16 cellular contexts compared by ENCODE assay signal in genomic region chr11:96748639-96749370, GRCh38.
DNase-seq lines count a peak whose midpoint lies in the region; ATAC-seq and TF ChIP-seq lines count a peak whose summit lies in the region.
"Had no signal": no experiment of that assay in that cellular context is flagged by ENCODE, and none has a peak within 500 bp of the region (broad histone marks: within the 10 kb centered on the region; RNA-seq: fewer than 3 reads in every experiment).

No MANE protein-coding gene starts in this region.

- H3K9me3 Mint-ChIP-seq in activated CD8-positive, alpha-beta T cell treated with anti-CD3 and anti-CD28 coated beads for 36 hours = peaks cover 3% of the 10 kb centered on the region
- no peaks in the 10 kb centered on the region for H3K9me3 Mint-ChIP-seq in WTC11
- H3K9me3 Mint-ChIP-seq: nephron had no signal

- no peak for TF ChIP-seq CTCF in fibroblast of mammary gland (conservative IDR thresholded peaks at IDR 0.05; ENCODE audit: control insufficient read depth, insufficient read depth, low read depth, low read length)
- TF ChIP-seq CTCF in activated CD8-positive, alpha-beta T cell treated with anti-CD3 and anti-CD28 coated beads for 36 hours (IDR thresholded peaks at IDR 0.05) = no peak
- no peak for TF ChIP-seq CTCF in WTC11 (IDR thresholded peaks at IDR 0.05)

- peaks cover 37% of the 10 kb centered on the region for H3K4me1 ChIP-seq in skeletal muscle satellite cell (ENCODE audit: control insufficient read depth, insufficient read depth, low read length)
- H3K4me1 ChIP-seq: body of pancreas, HAP-1 had no signal

- DNase-seq in GM04504 (ENCODE audit: low read depth) (peak; percentile 41), SK-N-MC (ENCODE audit: low read depth, low spot score) (peak; percentile 55), fibroblast of mammary gland (ENCODE audit: low read depth) (peak; percentile 45), WTC11 (ENCODE audit: low spot score) (no peak)
- no peak for DNase-seq in activated CD8-positive, alpha-beta T cell treated with anti-CD3 and anti-CD28 coated beads for 36 hours
- DNase-seq: activated CD8-positive, alpha-beta memory T cell treated with anti-CD3 and anti-CD28 coated beads for 24 hours; activated effector memory CD4-positive, alpha-beta T cell treated with anti-CD3 and anti-CD28 coated beads, Interleukin-2, amount 50 U/mL, for 16 hours; body of pancreas; effector CD4-positive, alpha-beta T cell; NCI-H2081; stimulated activated CD4-positive, alpha-beta T cell treated with anti-CD3 and anti-CD28 coated beads, Interleukin-4, amount 100 ng/mL, for 1 hour; upper lobe of right lung had no signal

- H3K36me3 Mint-ChIP-seq in activated CD8-positive, alpha-beta T cell treated with anti-CD3 and anti-CD28 coated beads for 36 hours (ENCODE audit: low read depth) = no peaks in the 10 kb centered on the region
- H3K36me3 Mint-ChIP-seq in WTC11 = no peaks in the 10 kb centered on the region

- CTCF ChIA-PET in activated CD8-positive, alpha-beta T cell treated with anti-CD3 and anti-CD28 coated beads for 36 hours (lab: Charles Lee) = no interaction called here
- CTCF ChIA-PET in WTC11 (lab: Charles Lee) = no interaction called here

- peak overlapping the region; percentile 79 for H3K27ac ChIP-seq in SK-N-MC
- H3K27ac ChIP-seq: body of pancreas, upper lobe of right lung had no signal

- peak overlapping the region; percentile 77 for H3K4me2 ChIP-seq in skeletal muscle satellite cell (ENCODE audit: low read length)

- intact Hi-C loops in activated CD8-positive, alpha-beta T cell treated with anti-CD3 and anti-CD28 coated beads for 36 hours (cut with micrococcal nuclease) = no loop called here

- POLR2A ChIA-PET in activated CD8-positive, alpha-beta T cell treated with anti-CD3 and anti-CD28 coated beads for 36 hours (lab: Charles Lee) = no interaction called here
- POLR2A ChIA-PET in WTC11 (lab: Charles Lee) = no interaction called here

- ATAC-seq in activated CD8-positive, alpha-beta T cell treated with anti-CD3 and anti-CD28 coated beads for 36 hours = no peak
- no peak for ATAC-seq in WTC11
- no peak for ATAC-seq in HG02973 (IDR thresholded peaks at IDR 0.05; ENCODE audit: unreplicated experiment)
- ATAC-seq: body of pancreas, upper lobe of right lung had no signal

- no peaks in the 10 kb centered on the region for H3K27me3 Mint-ChIP-seq in activated CD8-positive, alpha-beta T cell treated with anti-CD3 and anti-CD28 coated beads for 36 hours
- H3K27me3 Mint-ChIP-seq in WTC11 (ENCODE audit: low read depth) = no peaks in the 10 kb centered on the region

- H3K4me1 Mint-ChIP-seq in activated CD8-positive, alpha-beta T cell treated with anti-CD3 and anti-CD28 coated beads for 36 hours (ENCODE audit: low read depth) = no peaks in the 10 kb centered on the region
- 0 out of 2 replicates have a peak, but pooled peaks cover 4% of the 10 kb centered on the region for H3K4me1 Mint-ChIP-seq in WTC11
- H3K4me1 Mint-ChIP-seq: nephron had no signal

- no peak overlapping the region for H3K27ac Mint-ChIP-seq in activated CD8-positive, alpha-beta T cell treated with anti-CD3 and anti-CD28 coated beads for 36 hours
- H3K27ac Mint-ChIP-seq in WTC11 = no peak overlapping the region

- H3K9ac ChIP-seq in SK-N-MC (ENCODE audit: insufficient read length) = no peak overlapping the region
- peak overlapping the region; percentile 61 for H3K9ac ChIP-seq in skeletal muscle satellite cell (ENCODE audit: low read depth, low read length)

- H3K36me3 ChIP-seq in SK-N-MC (ENCODE audit: insufficient read depth, low read length) = no peaks in the 10 kb centered on the region
- no peaks in the 10 kb centered on the region for H3K36me3 ChIP-seq in skeletal muscle satellite cell (ENCODE audit: insufficient read depth, low read length)
- H3K36me3 ChIP-seq: HAP-1, upper lobe of right lung had no signal

- H3K4me3 Mint-ChIP-seq in activated CD8-positive, alpha-beta T cell treated with anti-CD3 and anti-CD28 coated beads for 36 hours = no peak overlapping the region
- H3K4me3 Mint-ChIP-seq in WTC11 = no peak overlapping the region
- H3K4me3 Mint-ChIP-seq: nephron had no signal

- H3K9me3 ChIP-seq in SK-N-MC (ENCODE audit: low read depth, low read length) (no peaks in the 10 kb centered on the region), skeletal muscle satellite cell (replicated peaks; ENCODE audit: low read length) (no peaks in the 10 kb centered on the region)
- H3K9me3 ChIP-seq: body of pancreas, HAP-1, upper lobe of right lung had no signal

- H3K4me3 ChIP-seq in SK-N-MC (peak overlapping the region; percentile 52; the same call in 1 of the 2 replicates), fibroblast of mammary gland (ENCODE audit: control insufficient read depth, low read depth, low read length) (no peak overlapping the region), skeletal muscle satellite cell (ENCODE audit: low read length) (peak overlapping the region; percentile 50)
- H3K4me3 ChIP-seq: body of pancreas, HAP-1, upper lobe of right lung had no signal

- H3K27me3 ChIP-seq in skeletal muscle satellite cell (ENCODE audit: control insufficient read depth, insufficient read depth, low read length) = no peaks in the 10 kb centered on the region
- H3K27me3 ChIP-seq: body of pancreas, upper lobe of right lung had no signal

TF ChIP-seq in WTC11, 78 proteins besides CTCF, POLR2A, EP300 and RAD21 (continues in another document):
- TF ChIP-seq ZNF532 (CRISPR knock-in tag; IDR thresholded peaks at IDR 0.05; ENCODE audit: borderline replicate concordance) = no peak
- TF ChIP-seq, protein P1, sequence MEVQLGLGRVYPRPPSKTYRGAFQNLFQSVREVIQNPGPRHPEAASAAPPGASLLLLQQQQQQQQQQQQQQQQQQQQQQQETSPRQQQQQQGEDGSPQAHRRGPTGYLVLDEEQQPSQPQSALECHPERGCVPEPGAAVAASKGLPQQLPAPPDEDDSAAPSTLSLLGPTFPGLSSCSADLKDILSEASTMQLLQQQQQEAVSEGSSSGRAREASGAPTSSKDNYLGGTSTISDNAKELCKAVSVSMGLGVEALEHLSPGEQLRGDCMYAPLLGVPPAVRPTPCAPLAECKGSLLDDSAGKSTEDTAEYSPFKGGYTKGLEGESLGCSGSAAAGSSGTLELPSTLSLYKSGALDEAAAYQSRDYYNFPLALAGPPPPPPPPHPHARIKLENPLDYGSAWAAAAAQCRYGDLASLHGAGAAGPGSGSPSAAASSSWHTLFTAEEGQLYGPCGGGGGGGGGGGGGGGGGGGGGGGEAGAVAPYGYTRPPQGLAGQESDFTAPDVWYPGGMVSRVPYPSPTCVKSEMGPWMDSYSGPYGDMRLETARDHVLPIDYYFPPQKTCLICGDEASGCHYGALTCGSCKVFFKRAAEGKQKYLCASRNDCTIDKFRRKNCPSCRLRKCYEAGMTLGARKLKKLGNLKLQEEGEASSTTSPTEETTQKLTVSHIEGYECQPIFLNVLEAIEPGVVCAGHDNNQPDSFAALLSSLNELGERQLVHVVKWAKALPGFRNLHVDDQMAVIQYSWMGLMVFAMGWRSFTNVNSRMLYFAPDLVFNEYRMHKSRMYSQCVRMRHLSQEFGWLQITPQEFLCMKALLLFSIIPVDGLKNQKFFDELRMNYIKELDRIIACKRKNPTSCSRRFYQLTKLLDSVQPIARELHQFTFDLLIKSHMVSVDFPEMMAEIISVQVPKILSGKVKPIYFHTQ (CRISPR knock-in tag; IDR thresholded peaks at IDR 0.05) = no peak
- no peak for TF ChIP-seq MXD4 (CRISPR knock-in tag; IDR thresholded peaks at IDR 0.05; ENCODE audit: borderline replicate concordance)
- no peak for TF ChIP-seq SOX15 (CRISPR knock-in tag; IDR thresholded peaks at IDR 0.05)
- no peak for TF ChIP-seq ZMAT4 (CRISPR knock-in tag; IDR thresholded peaks at IDR 0.05)
- TF ChIP-seq ZNF263 (CRISPR knock-in tag; IDR thresholded peaks at IDR 0.05; ENCODE audit: low read depth) = no peak
- TF ChIP-seq GRHL2 (CRISPR knock-in tag; IDR thresholded peaks at IDR 0.05; ENCODE audit: insufficient replicate concordance, severe bottlenecking) = no peak

Comparison
In these comparisons a context has a peak if more than half of its experiments do, and no peak if none do; other contexts are left out.
1. DNase-seq: peak in GM04504 (single experiment), SK-N-MC (single experiment) and fibroblast of mammary gland (single experiment); none in activated CD8-positive, alpha-beta T cell treated with anti-CD3 and anti-CD28 coated beads for 36 hours (single experiment) and WTC11 (single experiment).